In genomic region chr12:132492522-132492921, GRCh38 we compare ENCODE assay signal across 1 cellular context.
TF ChIP-seq lines count a peak whose summit lies in the region.

No MANE protein-coding gene starts in this region.

TF ChIP-seq in HepG2, 621 proteins besides CTCF, POLR2A, EP300 and RAD21 (continued from another document):
- TF ChIP-seq ZNF609 (CRISPR knock-in tag; IDR thresholded peaks at IDR 0.05; ENCODE audit: borderline replicate concordance) (no peak), YY1 (IDR thresholded peaks at IDR 0.05; ENCODE audit: insufficient read depth, insufficient replicate concordance, low read depth, low read length) (no peak), ZNF549 (CRISPR knock-in tag; IDR thresholded peaks at IDR 0.05) (no peak), TEAD3 (CRISPR knock-in tag; optimal IDR thresholded peaks at IDR 0.05; ENCODE audit: borderline replicate concordance) (no peak), ZNF770 (CRISPR knock-in tag; IDR thresholded peaks at IDR 0.05) (no peak), YEATS4 (CRISPR knock-in tag; IDR thresholded peaks at IDR 0.05; ENCODE audit: borderline replicate concordance) (no peak), AGO2 (optimal IDR thresholded peaks at IDR 0.05; ENCODE audit: low read depth, low read length) (no peak), RXRB (CRISPR knock-in tag; IDR thresholded peaks at IDR 0.05; ENCODE audit: borderline replicate concordance) (no peak), ZNF121 (CRISPR knock-in tag; IDR thresholded peaks at IDR 0.05) (no peak), HDAC2 (CRISPR knock-in tag; IDR thresholded peaks at IDR 0.05) (no peak), ZFAT (CRISPR knock-in tag; conservative IDR thresholded peaks at IDR 0.05) (no peak), JUN (CRISPR knock-in tag; IDR thresholded peaks at IDR 0.05) (no peak)
- TF ChIP-seq, protein P1, sequence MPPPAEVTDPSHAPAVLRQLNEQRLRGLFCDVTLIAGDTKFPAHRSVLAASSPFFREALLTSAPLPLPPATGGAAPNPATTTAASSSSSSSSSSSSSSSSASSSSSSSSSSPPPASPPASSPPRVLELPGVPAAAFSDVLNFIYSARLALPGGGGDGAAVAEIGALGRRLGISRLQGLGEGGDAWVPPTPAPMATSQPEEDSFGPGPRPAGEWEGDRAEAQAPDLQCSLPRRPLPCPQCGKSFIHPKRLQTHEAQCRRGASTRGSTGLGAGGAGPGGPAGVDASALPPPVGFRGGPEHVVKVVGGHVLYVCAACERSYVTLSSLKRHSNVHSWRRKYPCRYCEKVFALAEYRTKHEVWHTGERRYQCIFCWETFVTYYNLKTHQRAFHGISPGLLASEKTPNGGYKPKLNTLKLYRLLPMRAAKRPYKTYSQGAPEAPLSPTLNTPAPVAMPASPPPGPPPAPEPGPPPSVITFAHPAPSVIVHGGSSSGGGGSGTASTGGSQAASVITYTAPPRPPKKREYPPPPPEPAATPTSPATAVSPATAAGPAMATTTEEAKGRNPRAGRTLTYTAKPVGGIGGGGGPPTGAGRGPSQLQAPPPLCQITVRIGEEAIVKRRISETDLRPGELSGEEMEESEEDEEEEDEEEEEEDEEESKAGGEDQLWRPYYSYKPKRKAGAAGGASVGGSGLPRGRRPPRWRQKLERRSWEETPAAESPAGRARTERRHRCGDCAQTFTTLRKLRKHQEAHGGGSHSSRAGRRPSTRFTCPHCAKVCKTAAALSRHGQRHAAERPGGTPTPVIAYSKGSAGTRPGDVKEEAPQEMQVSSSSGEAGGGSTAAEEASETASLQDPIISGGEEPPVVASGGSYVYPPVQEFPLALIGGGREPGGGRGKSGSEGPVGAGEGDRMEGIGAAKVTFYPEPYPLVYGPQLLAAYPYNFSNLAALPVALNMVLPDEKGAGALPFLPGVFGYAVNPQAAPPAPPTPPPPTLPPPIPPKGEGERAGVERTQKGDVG (CRISPR knock-in tag; IDR thresholded peaks at IDR 0.05; ENCODE audit: borderline replicate concordance): no peak
- TF ChIP-seq, protein P2, sequence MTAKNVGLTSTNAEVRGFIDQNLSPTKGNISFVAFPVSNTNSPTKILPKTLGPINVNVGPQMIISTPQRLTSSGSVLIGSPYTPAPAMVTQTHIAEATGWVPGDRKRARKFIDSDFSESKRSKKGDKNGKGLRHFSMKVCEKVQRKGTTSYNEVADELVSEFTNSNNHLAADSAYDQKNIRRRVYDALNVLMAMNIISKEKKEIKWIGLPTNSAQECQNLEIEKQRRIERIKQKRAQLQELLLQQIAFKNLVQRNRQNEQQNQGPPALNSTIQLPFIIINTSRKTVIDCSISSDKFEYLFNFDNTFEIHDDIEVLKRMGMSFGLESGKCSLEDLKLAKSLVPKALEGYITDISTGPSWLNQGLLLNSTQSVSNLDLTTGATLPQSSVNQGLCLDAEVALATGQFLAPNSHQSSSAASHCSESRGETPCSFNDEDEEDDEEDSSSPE (CRISPR knock-in tag; IDR thresholded peaks at IDR 0.05): no peak
